ENCODE assay signal across 14 cellular contexts in the genomic region with DNA sequence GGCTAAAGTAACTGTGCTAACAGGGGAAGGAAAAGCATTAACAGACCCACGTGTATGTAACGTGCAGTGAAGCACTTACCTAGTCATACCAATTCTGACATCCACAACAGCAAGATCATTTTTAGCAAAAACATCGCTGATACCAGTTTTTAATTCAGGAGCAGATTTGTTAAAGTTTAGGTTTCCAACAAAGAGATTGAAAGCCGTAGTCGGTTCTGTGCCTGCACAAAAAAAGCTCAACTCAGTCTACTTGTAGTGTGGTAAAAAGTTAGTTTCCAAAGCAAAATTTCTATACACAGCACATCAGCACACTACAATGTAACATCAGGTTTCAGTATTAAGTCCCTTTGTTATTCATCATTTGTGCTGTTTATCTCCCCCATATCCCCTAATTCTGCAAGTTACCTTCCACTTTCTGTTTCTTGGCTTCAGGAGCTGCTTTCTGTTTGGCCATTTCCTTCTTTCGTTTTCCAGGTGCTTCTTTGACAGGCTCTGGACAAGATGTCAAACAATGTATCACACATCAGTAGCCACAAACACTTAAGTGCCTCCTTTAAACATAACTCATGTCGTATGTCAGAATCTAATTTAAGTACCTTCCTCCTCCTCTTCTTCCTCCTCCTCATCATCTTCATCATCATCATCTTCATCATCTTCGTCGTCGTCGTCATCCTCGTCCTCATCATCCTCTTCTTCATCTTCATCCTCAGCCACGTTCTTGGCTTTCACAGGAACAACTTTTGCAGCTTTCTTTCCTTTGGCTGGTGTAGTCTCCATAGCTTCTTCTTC. TPM values are rescaled to one million over a fixed set of nuclear protein-coding genes. Genes with fewer than 3 reads are reported as not detected.
DNase-seq lines count a peak whose midpoint lies in the region; ATAC-seq and TF ChIP-seq lines count a peak whose summit lies in the region.
"Had no signal": no experiment of that assay in that cellular context is flagged by ENCODE, and none has a peak within 500 bp of the region (broad histone marks: within the 10 kb centered on the region; RNA-seq: fewer than 3 reads in every experiment).

No MANE protein-coding gene starts in this region.

- peaks cover 67% of the 10 kb centered on the region for H4K20me1 ChIP-seq in MM.1S (ENCODE audit: insufficient read depth, low read length)

- H3K27me3 ChIP-seq in MM.1S (replicated peaks; ENCODE audit: insufficient read depth, low read length) (no peaks in the 10 kb centered on the region), body of pancreas (no peaks in the 10 kb centered on the region), heart right ventricle (no peaks in the 10 kb centered on the region)
- H3K27me3 ChIP-seq: SJSA1, transverse colon had no signal

- H3K9me3 ChIP-seq in MM.1S (replicated peaks; ENCODE audit: insufficient read depth, low read length) (no peaks in the 10 kb centered on the region), body of pancreas (no peaks in the 10 kb centered on the region), heart right ventricle (no peaks in the 10 kb centered on the region)
- H3K9me3 ChIP-seq: SJSA1, transverse colon had no signal

- H3K4me3 ChIP-seq in MM.1S (ENCODE audit: low read length) (no peak overlapping the region), coronary artery (no peak overlapping the region), body of pancreas (no peak overlapping the region), heart right ventricle (no peak overlapping the region)
- H3K4me3 ChIP-seq: SJSA1, transverse colon had no signal

- H3K27ac Mint-ChIP-seq in activated T-cell treated with anti-CD3 and anti-CD28 coated beads, Interleukin-2, amount 50 U/mL, for 72 hours: peak overlapping the region; percentile 87
- peak overlapping the region in 2 of 5 experiments; percentile 1 to 27 for H3K27ac Mint-ChIP-seq in brain

- H3K36me3 Mint-ChIP-seq in activated T-cell treated with anti-CD3 and anti-CD28 coated beads, Interleukin-2, amount 50 U/mL, for 72 hours (ENCODE audit: insufficient read depth in 2 of 2): peaks cover 40 to 77% of the 10 kb centered on the region in 2 donors
- peaks cover 78% of the 10 kb centered on the region for H3K36me3 Mint-ChIP-seq in brain

- H2AFZ ChIP-seq in MM.1S (ENCODE audit: low read length): no peak overlapping the region

- H3K4me2 ChIP-seq in MM.1S (ENCODE audit: low read depth, low read length): no peak overlapping the region

- H3K27me3 Mint-ChIP-seq in activated T-cell treated with anti-CD3 and anti-CD28 coated beads, Interleukin-2, amount 50 U/mL, for 72 hours (ENCODE audit: low read depth): no peaks in the 10 kb centered on the region
- peaks cover 9% of the 10 kb centered on the region for H3K27me3 Mint-ChIP-seq in brain

- no peak for DNase-seq in activated T-cell treated with anti-CD3 and anti-CD28 coated beads, Interleukin-2, amount 50 U/mL, for 72 hours
- no peak for DNase-seq in activated T-cell treated with anti-CD3 and anti-CD28 coated beads, Interleukin-2, amount 50 U/mL, for 48 hours
- DNase-seq in MM.1S: peak; percentile 29
- DNase-seq in sciatic nerve (ENCODE audit: low spot score): peak; percentile 22
- DNase-seq in coronary artery (ENCODE audit: low spot score): no peak
- no peak for DNase-seq in body of pancreas
- DNase-seq in heart right ventricle: no peak
- DNase-seq: DMS79, NCI-H1092, NCI-H226, transverse colon had no signal

- H3K4me1 ChIP-seq in MM.1S (ENCODE audit: low read length): peaks cover 25% of the 10 kb centered on the region
- peaks cover 31% of the 10 kb centered on the region for H3K4me1 ChIP-seq in body of pancreas
- H3K4me1 ChIP-seq in heart right ventricle: peaks cover 0 to 51% (median 27%) of the 10 kb centered on the region in 9 donors

- WGBS in body of pancreas, 2 donors: 69 to 74% methylated on average over 13 of the region's 13 CpGs
- WGBS in heart right ventricle, 2 donors: 75 to 79% methylated on average over 13 of the region's 13 CpGs

- TF ChIP-seq POLR2A in body of pancreas (IDR thresholded peaks at IDR 0.05): no peak

- no peaks in the 10 kb centered on the region for H3K9me3 Mint-ChIP-seq in activated T-cell treated with anti-CD3 and anti-CD28 coated beads, Interleukin-2, amount 50 U/mL, for 72 hours
- peaks cover 0 to 3% (median 0%) of the 10 kb centered on the region in 5 experiments for H3K9me3 Mint-ChIP-seq in brain

- no peak overlapping the region; the same call in 1 of the 2 replicates for H3K27ac ChIP-seq in MM.1S (ENCODE audit: low read length)
- no peak overlapping the region for H3K27ac ChIP-seq in coronary artery
- H3K27ac ChIP-seq in body of pancreas: no peak overlapping the region
- H3K27ac ChIP-seq in heart right ventricle: no peak overlapping the region
- H3K27ac ChIP-seq: epithelial cell of prostate, SJSA1, transverse colon had no signal

- no peak overlapping the region for H3K9ac ChIP-seq in MM.1S (ENCODE audit: low read length)

- no peak for TF ChIP-seq CTCF in MM.1S (IDR thresholded peaks at IDR 0.05; ENCODE audit: low read length)
- TF ChIP-seq CTCF in brain (conservative IDR thresholded peaks at IDR 0.05): no peak
- TF ChIP-seq CTCF in coronary artery (IDR thresholded peaks at IDR 0.05): no peak
- TF ChIP-seq CTCF in body of pancreas (IDR thresholded peaks at IDR 0.05): no peak
- TF ChIP-seq CTCF in heart right ventricle (IDR thresholded peaks at IDR 0.05): no peak

- H3K4me3 Mint-ChIP-seq in activated T-cell treated with anti-CD3 and anti-CD28 coated beads, Interleukin-2, amount 50 U/mL, for 72 hours: peak overlapping the region; percentile 62 to 81
- H3K4me3 Mint-ChIP-seq in brain: peak overlapping the region; percentile 0 to 80 (median 15)

- H3K4me1 Mint-ChIP-seq in activated T-cell treated with anti-CD3 and anti-CD28 coated beads, Interleukin-2, amount 50 U/mL, for 72 hours (ENCODE audit: low read depth): peaks cover 64% of the 10 kb centered on the region
- peaks cover 34% of the 10 kb centered on the region for H3K4me1 Mint-ChIP-seq in brain

- peaks cover 93% of the 10 kb centered on the region for H3K79me2 ChIP-seq in MM.1S (ENCODE audit: low read length)

- peaks cover 78% of the 10 kb centered on the region for H3F3A ChIP-seq in MM.1S (ENCODE audit: insufficient read depth, low read length)

- H3K36me3 ChIP-seq in MM.1S (replicated peaks; ENCODE audit: insufficient read depth, low read length) (peaks cover 68% of the 10 kb centered on the region), body of pancreas (replicated peaks in 1 of 2; ENCODE audit: insufficient read depth in 1 of 2, low read depth in 2 of 2) (peaks cover 49 to 62% of the 10 kb centered on the region in 2 donors), heart right ventricle (peaks cover 9 to 79% (median 73%) of the 10 kb centered on the region in 9 donors)

- intact Hi-C loops in sciatic nerve (cut with DNase I) (no loop called here), body of pancreas (cut with DNase I) (no loop called here), heart right ventricle (cut with DNase I) (no loop called here)

- no peaks in the 10 kb centered on the region for H3K9me2 ChIP-seq in MM.1S (replicated peaks; ENCODE audit: insufficient read depth, low read length)

- ATAC-seq in activated T-cell treated with anti-CD3 and anti-CD28 coated beads, Interleukin-2, amount 50 U/mL, for 72 hours (replicated peaks in 1 of 2): no peak
- ATAC-seq in sciatic nerve: no peak
- ATAC-seq in body of pancreas: no peak
- no peak for ATAC-seq in heart right ventricle

RNA-seq across cellular contexts. Expression of a gene that starts 4.0 kb away (rescaled TPM):
- 100 to 1,000 TPM; 501 to 656 TPM for total RNA-seq in activated T-cell treated with anti-CD3 and anti-CD28 coated beads, Interleukin-2, amount 50 U/mL, for 72 hours
- polyA plus RNA-seq in brain (ENCODE audit: insufficient read depth, low read depth, low replicate concordance) (355 TPM), heart right ventricle (100 to 1,000 TPM; 127 to 171 TPM)
- total RNA-seq in sciatic nerve (393 TPM), body of pancreas (100 to 1,000 TPM; 108 to 159 TPM), heart right ventricle (100 to 1,000 TPM; 237 to 363 (median 308) TPM)

Comparison
In these comparisons a context has a peak if more than half of its experiments do, and no peak if none do; other contexts are left out.
1. DNase-seq: peak in MM.1S (single experiment) and sciatic nerve (single experiment); none in activated T-cell treated with anti-CD3 and anti-CD28 coated beads, Interleukin-2, amount 50 U/mL, for 72 hours (0 of 2), activated T-cell treated with anti-CD3 and anti-CD28 coated beads, Interleukin-2, amount 50 U/mL, for 48 hours (0 of 2), coronary artery (single experiment), body of pancreas (0 of 4) and heart right ventricle (0 of 2).